ENCODE assay signal across 1 cellular context in genomic region chr9:108816037-108816436, GRCh38.
TF ChIP-seq lines count a peak whose summit lies in the region.

No MANE protein-coding gene starts in this region.

TF ChIP-seq in SK-N-SH, 30 proteins besides CTCF, POLR2A, EP300 and RAD21 (continued from another document):
- no peak for TF ChIP-seq IRF3 (IDR thresholded peaks at IDR 0.05; ENCODE audit: low read depth, low read length)
- TF ChIP-seq RCOR1 (IDR thresholded peaks at IDR 0.05; ENCODE audit: low read length), result no peak
- TF ChIP-seq GABPA (IDR thresholded peaks at IDR 0.05; ENCODE audit: low read depth), result no peak
- TF ChIP-seq POLR2AphosphoS5 (IDR thresholded peaks at IDR 0.05; ENCODE audit: low read depth, low read length), result no peak
- no peak for TF ChIP-seq CHD2 (IDR thresholded peaks at IDR 0.05; ENCODE audit: low read length, partially characterized antibody)
- TF ChIP-seq RXRA (IDR thresholded peaks at IDR 0.05; ENCODE audit: borderline replicate concordance, low read depth), result no peak
- TF ChIP-seq FOXM1 (IDR thresholded peaks at IDR 0.05; ENCODE audit: low read depth), result no peak
- no peak for TF ChIP-seq GATA2 (CRISPR knock-in tag; IDR thresholded peaks at IDR 0.05)
- no peak for TF ChIP-seq NFIC (IDR thresholded peaks at IDR 0.05; ENCODE audit: borderline replicate concordance)
- no peak for TF ChIP-seq MEF2A (IDR thresholded peaks at IDR 0.05; ENCODE audit: borderline replicate concordance, low read depth)
TF ChIP-seq in SK-N-SH: peak in this region for 0.
